In genomic region chr16:85220125-85220839, GRCh38 we compare ENCODE assay signal across 9 cellular contexts.
A peak's percentile ranks its signal among the peaks of the same experiment; 100 is the strongest.
DNase-seq lines count a peak whose midpoint lies in the region; ATAC-seq, FAIRE-seq and TF ChIP-seq lines count a peak whose summit lies in the region.
"Had no signal": no experiment of that assay in that cellular context is flagged by ENCODE, and none has a peak within 500 bp of the region (broad histone marks: within the 10 kb centered on the region; RNA-seq: fewer than 3 reads in every experiment).

No MANE protein-coding gene starts in this region.

- peaks cover 3% of the 10 kb centered on the region for H3K79me2 ChIP-seq in astrocyte (ENCODE audit: insufficient read depth, low read length)

- H2AFZ ChIP-seq in astrocyte (ENCODE audit: low read depth, low read length) = peak overlapping the region; percentile 64

- H4K20me1 ChIP-seq in astrocyte (ENCODE audit: insufficient read depth, low read length) = peaks cover 13% of the 10 kb centered on the region

- ATAC-seq in HG03442 (IDR thresholded peaks at IDR 0.05; ENCODE audit: unreplicated experiment) = no peak

- H3K27ac Mint-ChIP-seq in astrocyte (ENCODE audit: unreplicated experiment) = no peak overlapping the region
- no peak overlapping the region for H3K27ac Mint-ChIP-seq in activated CD4-positive, alpha-beta memory T cell treated with anti-CD3 and anti-CD28 coated beads, Interleukin-2, amount 10 ng/mL, durations not matched to agents 7 days and 5 days

- intact Hi-C loops in spleen (cut with DNase I; ENCODE audit: low total_unique reads) = no loop called here

- CTCF ChIA-PET in activated CD4-positive, alpha-beta memory T cell treated with anti-CD3 and anti-CD28 coated beads, Interleukin-2, amount 10 ng/mL, durations not matched to agents 7 days and 5 days (lab: Charles Lee) = no interaction called here

- POLR2A ChIA-PET in activated CD4-positive, alpha-beta memory T cell treated with anti-CD3 and anti-CD28 coated beads, Interleukin-2, amount 10 ng/mL, durations not matched to agents 7 days and 5 days (lab: Charles Lee) = no interaction called here

- H3K4me3 ChIP-seq in astrocyte (ENCODE audit: insufficient read depth, low read depth, low read length) = peak overlapping the region; percentile 25
- H3K4me3 ChIP-seq in spleen = peak overlapping the region in 2 of 8 donors; percentile 21 to 24

- H3K36me3 ChIP-seq in astrocyte (ENCODE audit: insufficient read depth, low read length) (no peaks in the 10 kb centered on the region), spleen (no peaks in the 10 kb centered on the region)

- no peaks in the 10 kb centered on the region for H3K9me3 Mint-ChIP-seq in astrocyte (ENCODE audit: unreplicated experiment)
- H3K9me3 Mint-ChIP-seq in activated CD4-positive, alpha-beta memory T cell treated with anti-CD3 and anti-CD28 coated beads, Interleukin-2, amount 10 ng/mL, durations not matched to agents 7 days and 5 days = no peaks in the 10 kb centered on the region

- no peaks in the 10 kb centered on the region for H3K27me3 ChIP-seq in astrocyte (ENCODE audit: insufficient read depth, low read length)
- no peaks in the 10 kb centered on the region for H3K27me3 ChIP-seq in spleen (replicated peaks in 1 of 7)

- no peaks in the 10 kb centered on the region for H3K9me3 ChIP-seq in astrocyte (ENCODE audit: insufficient read depth, low read depth, low read length)
- H3K9me3 ChIP-seq in spleen = no peaks in the 10 kb centered on the region

- H3K27me3 Mint-ChIP-seq in astrocyte (ENCODE audit: low read depth, unreplicated experiment) = peaks cover 4% of the 10 kb centered on the region
- H3K27me3 Mint-ChIP-seq in activated CD4-positive, alpha-beta memory T cell treated with anti-CD3 and anti-CD28 coated beads, Interleukin-2, amount 10 ng/mL, durations not matched to agents 7 days and 5 days = no peaks in the 10 kb centered on the region

- no peak for FAIRE-seq in astrocyte (lab: Jason Lieb, UNC)
- FAIRE-seq: A204.1 had no signal

- H3K36me3 Mint-ChIP-seq in astrocyte (ENCODE audit: low read depth, unreplicated experiment) = no peaks in the 10 kb centered on the region
- H3K36me3 Mint-ChIP-seq in activated CD4-positive, alpha-beta memory T cell treated with anti-CD3 and anti-CD28 coated beads, Interleukin-2, amount 10 ng/mL, durations not matched to agents 7 days and 5 days (ENCODE audit: low read depth) = no peaks in the 10 kb centered on the region

- H3K4me3 Mint-ChIP-seq in astrocyte (ENCODE audit: unreplicated experiment) = no peak overlapping the region
- H3K4me3 Mint-ChIP-seq in activated CD4-positive, alpha-beta memory T cell treated with anti-CD3 and anti-CD28 coated beads, Interleukin-2, amount 10 ng/mL, durations not matched to agents 7 days and 5 days = no peak overlapping the region

- H3K4me1 Mint-ChIP-seq in astrocyte (ENCODE audit: low read depth, unreplicated experiment) = peaks cover 4% of the 10 kb centered on the region
- H3K4me1 Mint-ChIP-seq in activated CD4-positive, alpha-beta memory T cell treated with anti-CD3 and anti-CD28 coated beads, Interleukin-2, amount 10 ng/mL, durations not matched to agents 7 days and 5 days = no peaks in the 10 kb centered on the region

- no peak for TF ChIP-seq POLR2A in spleen (IDR thresholded peaks at IDR 0.05)

- peak; percentile 57 for DNase-seq in NCI-H1436 (lab: John Stamatoyannopoulos, UW)
- no peak for DNase-seq in NCI-H1436 treated with DMSO at 0.1 percent for 48 hours (lab: John Stamatoyannopoulos, UW)
- peak; percentile 79 for DNase-seq in astrocyte (ENCODE audit: low read depth)
- peak in 45 of 51 donors; percentile 7 to 80 (median 57) for DNase-seq in hypothalamus (lab: John Stamatoyannopoulos, UW)
- DNase-seq in spleen = no peak
- no peak for DNase-seq in activated CD4-positive, alpha-beta memory T cell treated with anti-CD3 and anti-CD28 coated beads, Interleukin-2, amount 10 ng/mL, durations not matched to agents 7 days and 5 days
- no peak for DNase-seq in T-helper 1 cell

- 46 to 76% (median 51%) methylated on average over 24 to 31 of the region's 31 CpGs for WGBS in spleen, 5 donors

- peak overlapping the region; percentile 83 for H3K4me2 ChIP-seq in astrocyte (ENCODE audit: low read length)

- peaks cover 32% of the 10 kb centered on the region for H3K4me1 ChIP-seq in astrocyte (ENCODE audit: insufficient read depth, low read length)
- H3K4me1 ChIP-seq in spleen = peaks cover 0 to 52% (median 17%) of the 10 kb centered on the region in 6 donors

- H3K27ac ChIP-seq in astrocyte (ENCODE audit: low read depth, low read length) (peak overlapping the region; percentile 47), spleen (peak overlapping the region in 6 of 8 donors; percentile 4 to 62 (median 36))

- H3K9ac ChIP-seq in astrocyte (ENCODE audit: low read length) = peak overlapping the region; percentile 77

- no peak for TF ChIP-seq CTCF in astrocyte (IDR thresholded peaks at IDR 0.05; ENCODE audit: insufficient read depth, low read depth, low read length)
- no peak for TF ChIP-seq CTCF in spleen (IDR thresholded peaks at IDR 0.05 in 8 of 11, conservative IDR thresholded peaks at IDR 0.05 in 3 of 11)

Comparison
In these comparisons a context has a peak if more than half of its experiments do, and no peak if none do; other contexts are left out.
1. DNase-seq: peak in NCI-H1436 (single experiment), astrocyte (single experiment) and hypothalamus (45 of 51); none in NCI-H1436 treated with DMSO at 0.1 percent for 48 hours (single experiment), spleen (single experiment), activated CD4-positive, alpha-beta memory T cell treated with anti-CD3 and anti-CD28 coated beads, Interleukin-2, amount 10 ng/mL, durations not matched to agents 7 days and 5 days (single experiment) and T-helper 1 cell (0 of 5).